Comparison of ENCODE assay signal across 10 cellular contexts in genomic region chr2:191128172-191128910, GRCh38. TPM values are rescaled to one million over a fixed set of nuclear protein-coding genes. Genes with fewer than 3 reads are reported as not detected.
DNase-seq lines count a peak whose midpoint lies in the region; ATAC-seq lines count a peak whose summit lies in the region.
"Had no signal": no experiment of that assay in that cellular context is flagged by ENCODE, and none has a peak within 500 bp of the region (broad histone marks: within the 10 kb centered on the region; RNA-seq: fewer than 3 reads in every experiment).

No MANE protein-coding gene starts in this region.

- POLR2A ChIA-PET in naive thymus-derived CD4-positive, alpha-beta T cell (lab: Charles Lee): interaction anchor here (1.4 to 3.7 kb wide), 3 partner anchors 14 to 64 kb away, joined by 4 to 15 read pairs (median 4); partner anchors contain the start of gene STAT4

- peaks cover 0 to 20% (median 5%) of the 10 kb centered on the region in 3 experiments for H3K36me3 ChIP-seq in naive thymus-derived CD4-positive, alpha-beta T cell (ENCODE audit: control insufficient read depth in 2 of 3, insufficient read depth in 3 of 3, low read length in 3 of 3)

- peaks cover 17 to 60% (median 56%) of the 10 kb centered on the region in 5 donors for H3K36me3 Mint-ChIP-seq in naive thymus-derived CD4-positive, alpha-beta T cell

- H3K4me1 ChIP-seq in naive thymus-derived CD4-positive, alpha-beta T cell (ENCODE audit: control insufficient read depth in 2 of 2, insufficient read depth in 2 of 2, low read length in 2 of 2): peaks cover 12 to 35% of the 10 kb centered on the region in 2 donors

- CTCF ChIA-PET in naive thymus-derived CD4-positive, alpha-beta T cell (lab: Charles Lee): no interaction called here

- peaks cover 29 to 79% (median 65%) of the 10 kb centered on the region in 7 donors for H3K4me1 Mint-ChIP-seq in naive thymus-derived CD4-positive, alpha-beta T cell

- no peaks in the 10 kb centered on the region for H3K9me3 ChIP-seq in naive thymus-derived CD4-positive, alpha-beta T cell (ENCODE audit: control insufficient read depth in 2 of 3, low read length in 3 of 3)

- intact Hi-C loops in naive thymus-derived CD4-positive, alpha-beta T cell (cut with micrococcal nuclease): loop anchor here (1.0 to 2.0 kb wide), 3 partner anchors 14 to 20 kb away; no protein-coding TSS in a partner anchor

- H3K4me3 ChIP-seq in naive thymus-derived CD4-positive, alpha-beta T cell (ENCODE audit: low read length): no peak overlapping the region

- ATAC-seq in GM18867 (IDR thresholded peaks at IDR 0.05; ENCODE audit: unreplicated experiment) (peak; percentile 66), GM21786 (IDR thresholded peaks at IDR 0.05; ENCODE audit: unreplicated experiment) (peak; percentile 87), HG03575 (IDR thresholded peaks at IDR 0.05; ENCODE audit: extremely low read depth, insufficient number of reproducible peaks, low FRiP score, unreplicated experiment) (peak; percentile 93), GM19328 (IDR thresholded peaks at IDR 0.05; ENCODE audit: unreplicated experiment) (no peak)
- ATAC-seq in naive thymus-derived CD4-positive, alpha-beta T cell: peak; percentile 79

- H3K4me3 Mint-ChIP-seq in naive thymus-derived CD4-positive, alpha-beta T cell: peak overlapping the region in 8 of 10 donors; percentile 7 to 58 (median 44)

- peak overlapping the region; percentile 58 for H3K27ac ChIP-seq in naive thymus-derived CD4-positive, alpha-beta T cell (ENCODE audit: low read depth, low read length)

- H3K27me3 ChIP-seq in naive thymus-derived CD4-positive, alpha-beta T cell (ENCODE audit: control insufficient read depth in 2 of 2, insufficient read depth in 2 of 2, low read length in 2 of 2): no peaks in the 10 kb centered on the region

- no peaks in the 10 kb centered on the region for H3K27me3 Mint-ChIP-seq in naive thymus-derived CD4-positive, alpha-beta T cell

- no peaks in the 10 kb centered on the region for H3K9me3 Mint-ChIP-seq in naive thymus-derived CD4-positive, alpha-beta T cell

- no peak for DNase-seq in naive thymus-derived CD4-positive, alpha-beta T cell
- DNase-seq in NCI-H1930 (lab: John Stamatoyannopoulos, UW): no peak
- DNase-seq in H4 (ENCODE audit: low spot score): no peak
- DNase-seq: amniotic stem cell; DMS153; NK-92 treated with Interleukin-12 subunit alpha and Interleukin-12 subunit beta, amount 100 ng/mL, for 24 hours had no signal

- peak overlapping the region; percentile 18 to 86 (median 76) for H3K27ac Mint-ChIP-seq in naive thymus-derived CD4-positive, alpha-beta T cell

RNA-seq across cellular contexts. Expression of gene STAT4, which starts 22.5 kb away (rescaled TPM):
- 100 to 1,000 TPM; 106 to 132 (median 122) TPM for total RNA-seq in naive thymus-derived CD4-positive, alpha-beta T cell
- 10 to 100 TPM; 52.4 to 78.2 TPM for polyA plus RNA-seq in naive thymus-derived CD4-positive, alpha-beta T cell
- 0.55 and 4.3 TPM in 2 replicates for total RNA-seq in H4 (2014; rRNA removed; shearing (Covaris generic))

Comparison
In these comparisons a context has a peak if more than half of its experiments do, and no peak if none do; other contexts are left out.
1. RNA of gene STAT4, which starts 22.5 kb away (total RNA-seq): 106 to 132 TPM in naive thymus-derived CD4-positive, alpha-beta T cell; 0.55 to 4.3 TPM in H4; every median in the first group is over 10 times any median in the second.